In the genomic region with DNA sequence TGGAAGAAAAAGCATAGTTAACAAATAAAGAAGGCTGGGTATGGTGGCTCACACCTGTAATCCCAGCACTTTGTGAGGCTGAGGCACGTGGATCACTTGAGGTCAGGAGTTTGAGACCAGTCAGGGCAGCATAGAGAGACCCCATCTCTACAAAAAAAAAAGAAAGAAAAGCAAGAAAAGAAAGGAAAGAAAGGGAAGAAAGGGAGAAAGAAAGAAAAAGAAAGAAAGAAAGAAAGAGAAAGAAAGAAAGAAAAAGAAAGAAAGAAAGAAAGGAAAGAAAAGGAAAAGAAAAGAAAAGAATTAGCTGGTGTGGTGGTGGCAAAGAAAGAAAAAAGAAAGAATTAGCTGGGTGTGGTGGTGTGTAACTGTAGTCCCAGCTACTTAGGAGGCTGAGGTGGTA, we compare ENCODE assay signal across 1 cellular context.
TF ChIP-seq lines count a peak whose summit lies in the region.

No MANE protein-coding gene starts in this region.

TF ChIP-seq in K562, 482 proteins besides CTCF, POLR2A, EP300 and RAD21 (continued from another document and continues in another):
- TF ChIP-seq, protein P1, sequence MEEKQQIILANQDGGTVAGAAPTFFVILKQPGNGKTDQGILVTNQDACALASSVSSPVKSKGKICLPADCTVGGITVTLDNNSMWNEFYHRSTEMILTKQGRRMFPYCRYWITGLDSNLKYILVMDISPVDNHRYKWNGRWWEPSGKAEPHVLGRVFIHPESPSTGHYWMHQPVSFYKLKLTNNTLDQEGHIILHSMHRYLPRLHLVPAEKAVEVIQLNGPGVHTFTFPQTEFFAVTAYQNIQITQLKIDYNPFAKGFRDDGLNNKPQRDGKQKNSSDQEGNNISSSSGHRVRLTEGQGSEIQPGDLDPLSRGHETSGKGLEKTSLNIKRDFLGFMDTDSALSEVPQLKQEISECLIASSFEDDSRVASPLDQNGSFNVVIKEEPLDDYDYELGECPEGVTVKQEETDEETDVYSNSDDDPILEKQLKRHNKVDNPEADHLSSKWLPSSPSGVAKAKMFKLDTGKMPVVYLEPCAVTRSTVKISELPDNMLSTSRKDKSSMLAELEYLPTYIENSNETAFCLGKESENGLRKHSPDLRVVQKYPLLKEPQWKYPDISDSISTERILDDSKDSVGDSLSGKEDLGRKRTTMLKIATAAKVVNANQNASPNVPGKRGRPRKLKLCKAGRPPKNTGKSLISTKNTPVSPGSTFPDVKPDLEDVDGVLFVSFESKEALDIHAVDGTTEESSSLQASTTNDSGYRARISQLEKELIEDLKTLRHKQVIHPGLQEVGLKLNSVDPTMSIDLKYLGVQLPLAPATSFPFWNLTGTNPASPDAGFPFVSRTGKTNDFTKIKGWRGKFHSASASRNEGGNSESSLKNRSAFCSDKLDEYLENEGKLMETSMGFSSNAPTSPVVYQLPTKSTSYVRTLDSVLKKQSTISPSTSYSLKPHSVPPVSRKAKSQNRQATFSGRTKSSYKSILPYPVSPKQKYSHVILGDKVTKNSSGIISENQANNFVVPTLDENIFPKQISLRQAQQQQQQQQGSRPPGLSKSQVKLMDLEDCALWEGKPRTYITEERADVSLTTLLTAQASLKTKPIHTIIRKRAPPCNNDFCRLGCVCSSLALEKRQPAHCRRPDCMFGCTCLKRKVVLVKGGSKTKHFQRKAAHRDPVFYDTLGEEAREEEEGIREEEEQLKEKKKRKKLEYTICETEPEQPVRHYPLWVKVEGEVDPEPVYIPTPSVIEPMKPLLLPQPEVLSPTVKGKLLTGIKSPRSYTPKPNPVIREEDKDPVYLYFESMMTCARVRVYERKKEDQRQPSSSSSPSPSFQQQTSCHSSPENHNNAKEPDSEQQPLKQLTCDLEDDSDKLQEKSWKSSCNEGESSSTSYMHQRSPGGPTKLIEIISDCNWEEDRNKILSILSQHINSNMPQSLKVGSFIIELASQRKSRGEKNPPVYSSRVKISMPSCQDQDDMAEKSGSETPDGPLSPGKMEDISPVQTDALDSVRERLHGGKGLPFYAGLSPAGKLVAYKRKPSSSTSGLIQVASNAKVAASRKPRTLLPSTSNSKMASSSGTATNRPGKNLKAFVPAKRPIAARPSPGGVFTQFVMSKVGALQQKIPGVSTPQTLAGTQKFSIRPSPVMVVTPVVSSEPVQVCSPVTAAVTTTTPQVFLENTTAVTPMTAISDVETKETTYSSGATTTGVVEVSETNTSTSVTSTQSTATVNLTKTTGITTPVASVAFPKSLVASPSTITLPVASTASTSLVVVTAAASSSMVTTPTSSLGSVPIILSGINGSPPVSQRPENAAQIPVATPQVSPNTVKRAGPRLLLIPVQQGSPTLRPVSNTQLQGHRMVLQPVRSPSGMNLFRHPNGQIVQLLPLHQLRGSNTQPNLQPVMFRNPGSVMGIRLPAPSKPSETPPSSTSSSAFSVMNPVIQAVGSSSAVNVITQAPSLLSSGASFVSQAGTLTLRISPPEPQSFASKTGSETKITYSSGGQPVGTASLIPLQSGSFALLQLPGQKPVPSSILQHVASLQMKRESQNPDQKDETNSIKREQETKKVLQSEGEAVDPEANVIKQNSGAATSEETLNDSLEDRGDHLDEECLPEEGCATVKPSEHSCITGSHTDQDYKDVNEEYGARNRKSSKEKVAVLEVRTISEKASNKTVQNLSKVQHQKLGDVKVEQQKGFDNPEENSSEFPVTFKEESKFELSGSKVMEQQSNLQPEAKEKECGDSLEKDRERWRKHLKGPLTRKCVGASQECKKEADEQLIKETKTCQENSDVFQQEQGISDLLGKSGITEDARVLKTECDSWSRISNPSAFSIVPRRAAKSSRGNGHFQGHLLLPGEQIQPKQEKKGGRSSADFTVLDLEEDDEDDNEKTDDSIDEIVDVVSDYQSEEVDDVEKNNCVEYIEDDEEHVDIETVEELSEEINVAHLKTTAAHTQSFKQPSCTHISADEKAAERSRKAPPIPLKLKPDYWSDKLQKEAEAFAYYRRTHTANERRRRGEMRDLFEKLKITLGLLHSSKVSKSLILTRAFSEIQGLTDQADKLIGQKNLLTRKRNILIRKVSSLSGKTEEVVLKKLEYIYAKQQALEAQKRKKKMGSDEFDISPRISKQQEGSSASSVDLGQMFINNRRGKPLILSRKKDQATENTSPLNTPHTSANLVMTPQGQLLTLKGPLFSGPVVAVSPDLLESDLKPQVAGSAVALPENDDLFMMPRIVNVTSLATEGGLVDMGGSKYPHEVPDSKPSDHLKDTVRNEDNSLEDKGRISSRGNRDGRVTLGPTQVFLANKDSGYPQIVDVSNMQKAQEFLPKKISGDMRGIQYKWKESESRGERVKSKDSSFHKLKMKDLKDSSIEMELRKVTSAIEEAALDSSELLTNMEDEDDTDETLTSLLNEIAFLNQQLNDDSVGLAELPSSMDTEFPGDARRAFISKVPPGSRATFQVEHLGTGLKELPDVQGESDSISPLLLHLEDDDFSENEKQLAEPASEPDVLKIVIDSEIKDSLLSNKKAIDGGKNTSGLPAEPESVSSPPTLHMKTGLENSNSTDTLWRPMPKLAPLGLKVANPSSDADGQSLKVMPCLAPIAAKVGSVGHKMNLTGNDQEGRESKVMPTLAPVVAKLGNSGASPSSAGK (IDR thresholded peaks at IDR 0.05) = peak; percentile 53
- TF ChIP-seq, protein P2, sequence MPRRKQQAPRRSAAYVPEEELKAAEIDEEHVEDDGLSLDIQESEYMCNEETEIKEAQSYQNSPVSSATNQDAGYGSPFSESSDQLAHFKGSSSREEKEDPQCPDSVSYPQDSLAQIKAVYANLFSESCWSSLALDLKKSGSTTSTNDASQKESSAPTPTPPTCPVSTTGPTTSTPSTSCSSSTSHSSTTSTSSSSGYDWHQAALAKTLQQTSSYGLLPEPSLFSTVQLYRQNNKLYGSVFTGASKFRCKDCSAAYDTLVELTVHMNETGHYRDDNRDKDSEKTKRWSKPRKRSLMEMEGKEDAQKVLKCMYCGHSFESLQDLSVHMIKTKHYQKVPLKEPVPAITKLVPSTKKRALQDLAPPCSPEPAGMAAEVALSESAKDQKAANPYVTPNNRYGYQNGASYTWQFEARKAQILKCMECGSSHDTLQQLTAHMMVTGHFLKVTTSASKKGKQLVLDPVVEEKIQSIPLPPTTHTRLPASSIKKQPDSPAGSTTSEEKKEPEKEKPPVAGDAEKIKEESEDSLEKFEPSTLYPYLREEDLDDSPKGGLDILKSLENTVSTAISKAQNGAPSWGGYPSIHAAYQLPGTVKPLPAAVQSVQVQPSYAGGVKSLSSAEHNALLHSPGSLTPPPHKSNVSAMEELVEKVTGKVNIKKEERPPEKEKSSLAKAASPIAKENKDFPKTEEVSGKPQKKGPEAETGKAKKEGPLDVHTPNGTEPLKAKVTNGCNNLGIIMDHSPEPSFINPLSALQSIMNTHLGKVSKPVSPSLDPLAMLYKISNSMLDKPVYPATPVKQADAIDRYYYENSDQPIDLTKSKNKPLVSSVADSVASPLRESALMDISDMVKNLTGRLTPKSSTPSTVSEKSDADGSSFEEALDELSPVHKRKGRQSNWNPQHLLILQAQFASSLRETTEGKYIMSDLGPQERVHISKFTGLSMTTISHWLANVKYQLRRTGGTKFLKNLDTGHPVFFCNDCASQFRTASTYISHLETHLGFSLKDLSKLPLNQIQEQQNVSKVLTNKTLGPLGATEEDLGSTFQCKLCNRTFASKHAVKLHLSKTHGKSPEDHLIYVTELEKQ (CRISPR knock-in tag; IDR thresholded peaks at IDR 0.05) = no peak
- TF ChIP-seq JUND (IDR thresholded peaks at IDR 0.05; ENCODE audit: borderline replicate concordance, low read depth, low read length) = no peak
- TF ChIP-seq JUND (tag; IDR thresholded peaks at IDR 0.05; ENCODE audit: borderline replicate concordance, low read depth, low read length) = no peak
- no peak for TF ChIP-seq SRSF7 (optimal IDR thresholded peaks at IDR 0.05; ENCODE audit: low read depth, low read length)
- TF ChIP-seq MXI1 (IDR thresholded peaks at IDR 0.05; ENCODE audit: low read depth, low read length) = no peak
- TF ChIP-seq ZNF695 (CRISPR knock-in tag; IDR thresholded peaks at IDR 0.05) = no peak
- TF ChIP-seq, protein P3, sequence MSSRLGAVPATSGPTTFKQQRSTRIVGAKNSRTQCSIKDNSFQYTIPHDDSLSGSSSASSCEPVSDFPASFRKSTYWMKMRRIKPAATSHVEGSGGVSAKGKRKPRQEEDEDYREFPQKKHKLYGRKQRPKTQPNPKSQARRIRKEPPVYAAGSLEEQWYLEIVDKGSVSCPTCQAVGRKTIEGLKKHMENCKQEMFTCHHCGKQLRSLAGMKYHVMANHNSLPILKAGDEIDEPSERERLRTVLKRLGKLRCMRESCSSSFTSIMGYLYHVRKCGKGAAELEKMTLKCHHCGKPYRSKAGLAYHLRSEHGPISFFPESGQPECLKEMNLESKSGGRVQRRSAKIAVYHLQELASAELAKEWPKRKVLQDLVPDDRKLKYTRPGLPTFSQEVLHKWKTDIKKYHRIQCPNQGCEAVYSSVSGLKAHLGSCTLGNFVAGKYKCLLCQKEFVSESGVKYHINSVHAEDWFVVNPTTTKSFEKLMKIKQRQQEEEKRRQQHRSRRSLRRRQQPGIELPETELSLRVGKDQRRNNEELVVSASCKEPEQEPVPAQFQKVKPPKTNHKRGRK (tag; IDR thresholded peaks at IDR 0.05) = peak; percentile 98
- no peak for TF ChIP-seq ZNF140 (CRISPR knock-in tag; IDR thresholded peaks at IDR 0.05)
- TF ChIP-seq, protein P4, sequence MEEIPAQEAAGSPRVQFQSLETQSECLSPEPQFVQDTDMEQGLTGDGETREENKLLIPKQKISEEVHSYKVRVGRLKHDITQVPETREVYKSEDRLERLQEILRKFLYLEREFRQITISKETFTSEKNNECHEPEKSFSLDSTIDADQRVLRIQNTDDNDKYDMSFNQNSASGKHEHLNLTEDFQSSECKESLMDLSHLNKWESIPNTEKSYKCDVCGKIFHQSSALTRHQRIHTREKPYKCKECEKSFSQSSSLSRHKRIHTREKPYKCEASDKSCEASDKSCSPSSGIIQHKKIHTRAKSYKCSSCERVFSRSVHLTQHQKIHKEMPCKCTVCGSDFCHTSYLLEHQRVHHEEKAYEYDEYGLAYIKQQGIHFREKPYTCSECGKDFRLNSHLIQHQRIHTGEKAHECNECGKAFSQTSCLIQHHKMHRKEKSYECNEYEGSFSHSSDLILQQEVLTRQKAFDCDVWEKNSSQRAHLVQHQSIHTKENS (CRISPR knock-in tag; IDR thresholded peaks at IDR 0.05) = no peak
- no peak for TF ChIP-seq ZNF224 (CRISPR knock-in tag; IDR thresholded peaks at IDR 0.05)
- no peak for TF ChIP-seq ZBTB7A (IDR thresholded peaks at IDR 0.05; ENCODE audit: borderline replicate concordance, control insufficient read depth, low read depth, low read length)
- no peak for TF ChIP-seq SMAD1 (IDR thresholded peaks at IDR 0.05; ENCODE audit: low read depth, low read length, partially characterized antibody)
- TF ChIP-seq CHD4 (IDR thresholded peaks at IDR 0.05; ENCODE audit: insufficient read depth, insufficient replicate concordance, low read depth, low read length, poor library complexity, severe bottlenecking) = no peak
- no peak for TF ChIP-seq ZNF79 (CRISPR knock-in tag; IDR thresholded peaks at IDR 0.05; ENCODE audit: low read depth)
- 0 out of 2 replicates have a peak, but pooled peaks have one; percentile 33 for TF ChIP-seq SMARCA5 (IDR thresholded peaks at IDR 0.05)
- TF ChIP-seq PYGO2 (tag; IDR thresholded peaks at IDR 0.05) = no peak
- TF ChIP-seq DDX20 (tag; IDR thresholded peaks at IDR 0.05; ENCODE audit: low read depth) = no peak
- TF ChIP-seq ZKSCAN3 (CRISPR knock-in tag; IDR thresholded peaks at IDR 0.05) = no peak
- 0 out of 4 replicates have a peak, but pooled peaks of 1 of the 2 experiments have one; percentile 53 for TF ChIP-seq MCM7 (IDR thresholded peaks at IDR 0.05)
- 0 out of 2 replicates have a peak, but pooled peaks have one; percentile 6 for TF ChIP-seq ZNF121 (CRISPR knock-in tag; conservative IDR thresholded peaks at IDR 0.05)
- TF ChIP-seq, protein P5, sequence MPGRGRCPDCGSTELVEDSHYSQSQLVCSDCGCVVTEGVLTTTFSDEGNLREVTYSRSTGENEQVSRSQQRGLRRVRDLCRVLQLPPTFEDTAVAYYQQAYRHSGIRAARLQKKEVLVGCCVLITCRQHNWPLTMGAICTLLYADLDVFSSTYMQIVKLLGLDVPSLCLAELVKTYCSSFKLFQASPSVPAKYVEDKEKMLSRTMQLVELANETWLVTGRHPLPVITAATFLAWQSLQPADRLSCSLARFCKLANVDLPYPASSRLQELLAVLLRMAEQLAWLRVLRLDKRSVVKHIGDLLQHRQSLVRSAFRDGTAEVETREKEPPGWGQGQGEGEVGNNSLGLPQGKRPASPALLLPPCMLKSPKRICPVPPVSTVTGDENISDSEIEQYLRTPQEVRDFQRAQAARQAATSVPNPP (IDR thresholded peaks at IDR 0.05; ENCODE audit: borderline replicate concordance, insufficient read depth, insufficient read length) = no peak
- TF ChIP-seq, protein P6, sequence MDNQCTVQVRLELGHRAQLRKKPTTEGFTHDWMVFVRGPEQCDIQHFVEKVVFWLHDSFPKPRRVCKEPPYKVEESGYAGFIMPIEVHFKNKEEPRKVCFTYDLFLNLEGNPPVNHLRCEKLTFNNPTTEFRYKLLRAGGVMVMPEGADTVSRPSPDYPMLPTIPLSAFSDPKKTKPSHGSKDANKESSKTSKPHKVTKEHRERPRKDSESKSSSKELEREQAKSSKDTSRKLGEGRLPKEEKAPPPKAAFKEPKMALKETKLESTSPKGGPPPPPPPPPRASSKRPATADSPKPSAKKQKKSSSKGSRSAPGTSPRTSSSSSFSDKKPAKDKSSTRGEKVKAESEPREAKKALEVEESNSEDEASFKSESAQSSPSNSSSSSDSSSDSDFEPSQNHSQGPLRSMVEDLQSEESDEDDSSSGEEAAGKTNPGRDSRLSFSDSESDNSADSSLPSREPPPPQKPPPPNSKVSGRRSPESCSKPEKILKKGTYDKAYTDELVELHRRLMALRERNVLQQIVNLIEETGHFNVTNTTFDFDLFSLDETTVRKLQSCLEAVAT (IDR thresholded peaks at IDR 0.05) = 0 out of 4 replicates have a peak, but pooled peaks have one; percentile 34 to 50
- TF ChIP-seq L3MBTL2 (IDR thresholded peaks at IDR 0.05) = peak; percentile 65
- TF ChIP-seq ZNF785 (CRISPR knock-in tag; IDR thresholded peaks at IDR 0.05) = no peak
- TF ChIP-seq, protein P7, sequence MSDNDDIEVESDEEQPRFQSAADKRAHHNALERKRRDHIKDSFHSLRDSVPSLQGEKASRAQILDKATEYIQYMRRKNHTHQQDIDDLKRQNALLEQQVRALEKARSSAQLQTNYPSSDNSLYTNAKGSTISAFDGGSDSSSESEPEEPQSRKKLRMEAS (CRISPR knock-in tag; IDR thresholded peaks at IDR 0.05) = no peak
- TF ChIP-seq ARNT (IDR thresholded peaks at IDR 0.05) = 0 out of 4 replicates have a peak, but pooled peaks of 1 of the 2 experiments have one; percentile 38
- TF ChIP-seq ASH1L (IDR thresholded peaks at IDR 0.05; ENCODE audit: borderline replicate concordance, low read depth, partially characterized antibody) = peak; percentile 42
- TF ChIP-seq TCFL5 (CRISPR knock-in tag; conservative IDR thresholded peaks at IDR 0.05) = no peak
